Comparison of ENCODE assay signal across 11 cellular contexts in the genomic region with DNA sequence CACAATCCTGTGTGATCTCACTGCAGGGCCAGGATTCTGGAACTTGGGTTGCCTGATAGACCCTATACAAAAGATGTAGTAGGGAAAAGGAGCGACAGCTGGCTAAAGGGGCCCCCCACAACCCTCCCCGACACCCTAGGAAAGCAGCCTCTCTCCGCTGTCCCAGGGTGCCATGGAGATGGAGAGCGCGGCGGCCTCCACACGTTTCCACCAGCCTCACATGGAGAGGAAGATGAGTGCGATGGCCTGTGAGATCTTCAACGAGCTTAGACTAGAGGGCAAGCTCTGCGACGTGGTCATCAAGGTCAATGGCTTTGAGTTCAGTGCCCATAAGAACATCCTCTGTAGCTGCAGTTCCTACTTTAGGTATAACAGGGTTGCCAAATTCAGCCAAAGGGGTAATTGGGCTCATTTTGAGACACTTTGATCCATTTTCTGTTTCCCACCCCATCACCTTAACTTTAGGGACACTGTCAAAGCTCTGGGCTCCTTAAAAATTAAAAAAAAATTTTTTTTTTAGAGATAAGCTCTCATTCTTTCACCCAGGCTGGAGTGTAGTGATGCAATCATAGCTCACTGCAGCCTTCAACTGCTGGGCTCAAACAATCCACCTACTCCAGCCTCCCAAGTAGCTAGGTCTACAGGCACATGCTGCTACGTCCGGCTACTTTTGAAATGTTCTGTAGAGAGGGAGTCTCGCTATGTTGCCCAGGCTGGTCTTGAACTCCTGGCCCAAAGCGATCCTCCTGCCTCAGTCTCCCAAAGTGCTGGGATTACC. TPM values are rescaled to one million over a fixed set of nuclear protein-coding genes. Genes with fewer than 3 reads are reported as not detected.
DNase-seq lines count a peak whose midpoint lies in the region; ATAC-seq and TF ChIP-seq lines count a peak whose summit lies in the region.
"Had no signal": no experiment of that assay in that cellular context is flagged by ENCODE, and none has a peak within 500 bp of the region (broad histone marks: within the 10 kb centered on the region; RNA-seq: fewer than 3 reads in every experiment).

A gene (plus strand): TSS at position 65 of the 778 bp plus-strand sequence. CDS start 108 bp downstream, at position 173.

- DNase-seq in activated CD8-positive, alpha-beta memory T cell treated with anti-CD3 and anti-CD28 coated beads, Interleukin-2, amount 10 ng/mL, durations not matched to agents 7 days and 5 days, result no peak
- DNase-seq in activated CD8-positive, alpha-beta memory T cell treated with anti-CD3 and anti-CD28 coated beads, Interleukin-2, amount 50 U/mL, for 4 hours, result no peak
- DNase-seq in activated CD8-positive, alpha-beta T cell treated with anti-CD3 and anti-CD28 coated beads, Interleukin-2, amount 10 ng/mL, durations not matched to agents 7 days and 5 days, result no peak
- DNase-seq in stomach (no peak), NCI-H146 treated with DMSO at 0.1 percent for 48 hours (lab: John Stamatoyannopoulos, UW; ENCODE audit: unreplicated experiment) (no peak)
- DNase-seq: activated gamma-delta T cell treated with Interleukin-2 at 50 U/mL for 16 hours, MV-4-11, small intestine had no signal

- ATAC-seq in activated CD8-positive, alpha-beta memory T cell treated with anti-CD3 and anti-CD28 coated beads, Interleukin-2, amount 10 ng/mL, durations not matched to agents 7 days and 5 days, result no peak
- no peak for ATAC-seq in activated CD8-positive, alpha-beta T cell treated with anti-CD3 and anti-CD28 coated beads, Interleukin-2, amount 10 ng/mL, durations not matched to agents 7 days and 5 days
- ATAC-seq in GM19467 (IDR thresholded peaks at IDR 0.05; ENCODE audit: unreplicated experiment) (no peak), HG03520 (IDR thresholded peaks at IDR 0.05; ENCODE audit: unreplicated experiment) (no peak)

- no peak for TF ChIP-seq RAD21 in liver (IDR thresholded peaks at IDR 0.05)

- TF ChIP-seq EP300 in stomach (IDR thresholded peaks at IDR 0.05), result no peak

- H3K4me3 ChIP-seq in liver (ENCODE audit: low read depth in 1 of 3, low read length in 3 of 3) (no peak within 1 kb of the TSS), stomach (peak within 1 kb of the TSS; percentile 73 to 99 (median 88))

- H3K9me3 ChIP-seq in liver (ENCODE audit: control insufficient read depth in 4 of 4, low read length in 3 of 4) (no peaks in the 10 kb centered on the region), stomach (no peaks in the 10 kb centered on the region)

- no peak for TF ChIP-seq POLR2A in stomach (IDR thresholded peaks at IDR 0.05)

- no peaks in the 10 kb centered on the region for H3K9me3 Mint-ChIP-seq in activated CD8-positive, alpha-beta memory T cell treated with anti-CD3 and anti-CD28 coated beads, Interleukin-2, amount 10 ng/mL, durations not matched to agents 7 days and 5 days (ENCODE audit: low read depth)
- H3K9me3 Mint-ChIP-seq in activated CD8-positive, alpha-beta T cell treated with anti-CD3 and anti-CD28 coated beads, Interleukin-2, amount 10 ng/mL, durations not matched to agents 7 days and 5 days (ENCODE audit: insufficient read depth), result no peaks in the 10 kb centered on the region

- no peak within 1 kb of the TSS for H3K27ac Mint-ChIP-seq in activated CD8-positive, alpha-beta memory T cell treated with anti-CD3 and anti-CD28 coated beads, Interleukin-2, amount 10 ng/mL, durations not matched to agents 7 days and 5 days
- no peak within 1 kb of the TSS for H3K27ac Mint-ChIP-seq in activated CD8-positive, alpha-beta T cell treated with anti-CD3 and anti-CD28 coated beads, Interleukin-2, amount 10 ng/mL, durations not matched to agents 7 days and 5 days

- H3K27me3 ChIP-seq in liver (ENCODE audit: control insufficient read depth in 4 of 4, insufficient read depth in 4 of 4, low read length in 3 of 4) (no peaks in the 10 kb centered on the region), stomach (no peaks in the 10 kb centered on the region)

- H3K36me3 Mint-ChIP-seq in activated CD8-positive, alpha-beta memory T cell treated with anti-CD3 and anti-CD28 coated beads, Interleukin-2, amount 10 ng/mL, durations not matched to agents 7 days and 5 days, result no peaks in the 10 kb centered on the region
- no peaks in the 10 kb centered on the region for H3K36me3 Mint-ChIP-seq in activated CD8-positive, alpha-beta T cell treated with anti-CD3 and anti-CD28 coated beads, Interleukin-2, amount 10 ng/mL, durations not matched to agents 7 days and 5 days (ENCODE audit: low read depth)

- H3K4me3 Mint-ChIP-seq in activated CD8-positive, alpha-beta memory T cell treated with anti-CD3 and anti-CD28 coated beads, Interleukin-2, amount 10 ng/mL, durations not matched to agents 7 days and 5 days, result peak within 1 kb of the TSS; percentile 77
- peak within 1 kb of the TSS; percentile 75 for H3K4me3 Mint-ChIP-seq in activated CD8-positive, alpha-beta T cell treated with anti-CD3 and anti-CD28 coated beads, Interleukin-2, amount 10 ng/mL, durations not matched to agents 7 days and 5 days

- 90% methylated on average over 15 of the region's 15 CpGs for WGBS in liver
- WGBS in stomach, 5 donors, result 95 to 97% (median 96%) methylated on average over 14 to 15 of the region's 15 CpGs

- peaks cover 1 to 9% (median 5%) of the 10 kb centered on the region in 4 donors for H3K4me1 ChIP-seq in liver (ENCODE audit: control insufficient read depth in 4 of 4, insufficient read depth in 4 of 4, low read length in 3 of 4)
- H3K4me1 ChIP-seq in stomach, result peaks cover 5 to 22% (median 19%) of the 10 kb centered on the region in 4 donors

- H3K36me3 ChIP-seq in liver (ENCODE audit: control insufficient read depth in 4 of 4, insufficient read depth in 3 of 4, low read depth in 1 of 4, low read length in 3 of 4), result no peaks in the 10 kb centered on the region
- peaks cover 0 to 8% (median 4%) of the 10 kb centered on the region in 4 donors for H3K36me3 ChIP-seq in stomach

- intact Hi-C loops in stomach (cut with DNase I; ENCODE audit: low total_unique reads), result no loop called here

- peaks cover 15% of the 10 kb centered on the region for H3K4me1 Mint-ChIP-seq in activated CD8-positive, alpha-beta memory T cell treated with anti-CD3 and anti-CD28 coated beads, Interleukin-2, amount 10 ng/mL, durations not matched to agents 7 days and 5 days
- H3K4me1 Mint-ChIP-seq in activated CD8-positive, alpha-beta T cell treated with anti-CD3 and anti-CD28 coated beads, Interleukin-2, amount 10 ng/mL, durations not matched to agents 7 days and 5 days (ENCODE audit: low read depth), result peaks cover 14% of the 10 kb centered on the region

- POLR2A ChIA-PET in activated CD8-positive, alpha-beta T cell treated with anti-CD3 and anti-CD28 coated beads, Interleukin-2, amount 10 ng/mL, durations not matched to agents 7 days and 5 days (lab: Charles Lee), result interaction anchor here (1.0 kb wide), 1 partner anchor 28 kb away, joined by 3 read pairs; a partner anchor contains a TSS

- H3K27ac ChIP-seq in liver (ENCODE audit: low read depth in 1 of 2, low read length in 2 of 2) (no peak within 1 kb of the TSS), stomach (peak within 1 kb of the TSS in 3 of 5 donors; percentile 68 to 88 (median 86))

- peaks cover 5% of the 10 kb centered on the region for H3K27me3 Mint-ChIP-seq in activated CD8-positive, alpha-beta memory T cell treated with anti-CD3 and anti-CD28 coated beads, Interleukin-2, amount 10 ng/mL, durations not matched to agents 7 days and 5 days
- no peaks in the 10 kb centered on the region for H3K27me3 Mint-ChIP-seq in activated CD8-positive, alpha-beta T cell treated with anti-CD3 and anti-CD28 coated beads, Interleukin-2, amount 10 ng/mL, durations not matched to agents 7 days and 5 days (ENCODE audit: low read depth)

- CTCF ChIA-PET in activated CD8-positive, alpha-beta memory T cell treated with anti-CD3 and anti-CD28 coated beads, Interleukin-2, amount 10 ng/mL, durations not matched to agents 7 days and 5 days (lab: Charles Lee), result interaction anchor here (0.9 to 1.7 kb wide), 4 partner anchors 27 to 189 kb away, joined by 3 to 4 read pairs (median 4); a partner anchor contains a TSS
- CTCF ChIA-PET in activated CD8-positive, alpha-beta T cell treated with anti-CD3 and anti-CD28 coated beads, Interleukin-2, amount 10 ng/mL, durations not matched to agents 7 days and 5 days (lab: Charles Lee), result interaction anchor here (1.2 to 1.7 kb wide), 2 partner anchors 27 to 100 kb away, joined by 4 to 7 read pairs; a partner anchor contains a TSS

- H3K9ac ChIP-seq in liver (ENCODE audit: low read depth in 1 of 2, low read length in 2 of 2), result no peak within 1 kb of the TSS

- TF ChIP-seq CTCF in liver (IDR thresholded peaks at IDR 0.05; ENCODE audit: low read depth, low read length, missing input control), result no peak
- TF ChIP-seq CTCF in stomach (IDR thresholded peaks at IDR 0.05), result no peak

TF ChIP-seq in liver, 16 proteins besides CTCF, POLR2A, EP300 and RAD21:
- no peak for TF ChIP-seq SP1 (IDR thresholded peaks at IDR 0.05)
- peak; percentile 68 to 73 for TF ChIP-seq RXRA (IDR thresholded peaks at IDR 0.05)

RNA-seq across cellular contexts. Expression of the gene that starts here (rescaled TPM):
- total RNA-seq in activated CD8-positive, alpha-beta memory T cell treated with anti-CD3 and anti-CD28 coated beads, Interleukin-2, amount 10 ng/mL, durations not matched to agents 7 days and 5 days, result not detected
- total RNA-seq in activated CD8-positive, alpha-beta T cell treated with anti-CD3 and anti-CD28 coated beads, Interleukin-2, amount 10 ng/mL, durations not matched to agents 7 days and 5 days, result not detected
- total RNA-seq in liver (under 1 TPM in 1 of 2 donors, not detected in 1; 0.17 TPM), stomach (1 to 10 TPM in 1 of 5 donors, not detected in 4; 1.1 TPM)
- polyA plus RNA-seq in liver (under 1 TPM; 0.03 to 0.07 TPM), stomach (under 1 TPM in 1 of 3 donors, not detected in 2; 0.23 TPM)

Comparison
In these comparisons a context has a peak if more than half of its experiments do, and no peak if none do; other contexts are left out.
1. H3K27ac ChIP-seq: peak in stomach (3 of 5); none in liver (0 of 2).
2. H3K4me3 ChIP-seq: peak in stomach (4 of 4); none in liver (0 of 3).